Comparison of ENCODE assay signal across 7 cellular contexts in the genomic region with DNA sequence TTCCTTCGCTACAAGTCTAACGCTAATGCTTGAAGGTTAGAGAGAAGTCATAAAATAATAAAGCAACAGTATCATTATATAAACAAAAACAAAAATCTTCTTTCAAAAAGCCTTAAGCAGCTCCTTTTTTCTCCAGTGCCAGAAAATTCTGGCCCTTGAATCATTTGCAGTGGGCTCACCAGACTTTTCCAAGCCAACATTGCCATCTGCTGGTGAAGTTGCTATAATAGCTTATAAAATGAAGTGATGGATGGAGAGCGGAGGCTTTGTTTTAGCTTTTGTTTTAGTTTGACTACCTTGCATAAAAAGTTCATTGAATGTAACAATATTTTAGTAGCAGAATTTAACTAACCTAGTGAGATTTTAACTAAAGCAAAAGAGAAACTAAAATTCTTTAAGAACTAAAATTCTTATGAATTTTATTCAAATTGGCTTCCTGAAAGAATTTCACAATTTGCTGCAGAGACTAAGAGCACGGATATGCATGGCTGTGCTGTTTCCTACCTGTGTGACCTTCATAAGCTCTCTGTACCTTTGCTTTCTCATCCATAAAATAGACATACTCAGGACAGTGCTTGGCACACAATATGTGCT. TPM values are rescaled to one million over a fixed set of nuclear protein-coding genes. Genes with fewer than 3 reads are reported as not detected.
DNase-seq lines count a peak whose midpoint lies in the region; ATAC-seq and TF ChIP-seq lines count a peak whose summit lies in the region.

No MANE protein-coding gene starts in this region.

- ATAC-seq in gastroesophageal sphincter = no peak
- no peak for ATAC-seq in GM19452 (IDR thresholded peaks at IDR 0.05; ENCODE audit: unreplicated experiment)

- no peak for TF ChIP-seq EP300 in gastroesophageal sphincter (IDR thresholded peaks at IDR 0.05)

- H3K79me2 ChIP-seq in KMS-11 (ENCODE audit: insufficient read depth, low read depth) = no peaks in the 10 kb centered on the region
- H3K79me2 ChIP-seq in parathyroid adenoma = no peaks in the 10 kb centered on the region

- H3K27ac ChIP-seq in KMS-11 (no peak overlapping the region), gastroesophageal sphincter (no peak overlapping the region), parathyroid adenoma (no peak overlapping the region)

- H2AFZ ChIP-seq in KMS-11 (ENCODE audit: low read depth) = no peak overlapping the region
- H2AFZ ChIP-seq in parathyroid adenoma = no peak overlapping the region

- TF ChIP-seq CTCF in GM12872 (IDR thresholded peaks at IDR 0.05; ENCODE audit: insufficient read depth, low read depth, low read length) = peak; percentile 34; the same call in 2 of the 3 replicates
- TF ChIP-seq CTCF in KMS-11 (conservative IDR thresholded peaks at IDR 0.05; ENCODE audit: low read depth, low read length) = peak; percentile 84
- peak; percentile 27 to 77 (median 68) for TF ChIP-seq CTCF in gastroesophageal sphincter (IDR thresholded peaks at IDR 0.05)
- TF ChIP-seq CTCF in parathyroid adenoma (IDR thresholded peaks at IDR 0.05) = peak; percentile 71

- H3K4me2 ChIP-seq in KMS-11 (no peak overlapping the region; the same call in 1 of the 2 replicates), parathyroid adenoma (ENCODE audit: low read length) (no peak overlapping the region)

- TF ChIP-seq POLR2A in gastroesophageal sphincter (IDR thresholded peaks at IDR 0.05) = no peak

- H3K4me1 ChIP-seq in KMS-11 (ENCODE audit: low read depth, poor library complexity, severe bottlenecking) (peaks cover 15% of the 10 kb centered on the region), gastroesophageal sphincter (no peaks in the 10 kb centered on the region), parathyroid adenoma (no peaks in the 10 kb centered on the region)

- H3K9me3 ChIP-seq in gastroesophageal sphincter = no peaks in the 10 kb centered on the region
- no peaks in the 10 kb centered on the region for H3K9me3 ChIP-seq in parathyroid adenoma (ENCODE audit: control insufficient read depth, low read length)

- WGBS in gastroesophageal sphincter (ENCODE audit: low coverage in 1 of 2), 2 donors = 38 to 44% methylated on average over 4 of the region's 4 CpGs

- peak; percentile 69 for DNase-seq in RPMI8226
- peak; percentile 13 for DNase-seq in activated effector memory CD4-positive, alpha-beta T cell treated with Interleukin-2 at 50 U/mL for 16 hours

- H4K20me1 ChIP-seq in KMS-11 (ENCODE audit: insufficient read depth) = no peaks in the 10 kb centered on the region

- H3K27me3 ChIP-seq in KMS-11 (ENCODE audit: insufficient read depth, low read depth) (no peaks in the 10 kb centered on the region), gastroesophageal sphincter (no peaks in the 10 kb centered on the region), parathyroid adenoma (ENCODE audit: control insufficient read depth, insufficient read depth, low read length) (no peaks in the 10 kb centered on the region)

- H3K36me3 ChIP-seq in KMS-11 (ENCODE audit: insufficient read depth) = no peaks in the 10 kb centered on the region
- H3K36me3 ChIP-seq in gastroesophageal sphincter = no peaks in the 10 kb centered on the region
- no peaks in the 10 kb centered on the region for H3K36me3 ChIP-seq in parathyroid adenoma (ENCODE audit: control insufficient read depth, insufficient read depth, low read length)

- H3K9ac ChIP-seq in KMS-11 (no peak overlapping the region), parathyroid adenoma (no peak overlapping the region)

- no peak overlapping the region for H3K4me3 ChIP-seq in KMS-11 (IDR thresholded peaks at IDR 0.05; ENCODE audit: insufficient read depth, low read depth, low read length)
- H3K4me3 ChIP-seq in gastroesophageal sphincter = no peak overlapping the region
- H3K4me3 ChIP-seq in parathyroid adenoma (ENCODE audit: low read depth, low read length) = no peak overlapping the region

RNA-seq across cellular contexts. Expression of gene SLC2A12, which starts 44.8 kb away (rescaled TPM):
- total RNA-seq in gastroesophageal sphincter = 10 to 100 TPM; 22.8 to 70.5 (median 42.0) TPM

Comparison
In these comparisons a context has a peak if more than half of its experiments do, and no peak if none do; other contexts are left out.
1. CTCF ChIP-seq: peak in every context shown above with its lines; median percentile 84 in KMS-11; 71 in parathyroid adenoma; 68 in gastroesophageal sphincter; 34 in GM12872.